Comparison of ENCODE assay signal across 9 cellular contexts in the genomic region with DNA sequence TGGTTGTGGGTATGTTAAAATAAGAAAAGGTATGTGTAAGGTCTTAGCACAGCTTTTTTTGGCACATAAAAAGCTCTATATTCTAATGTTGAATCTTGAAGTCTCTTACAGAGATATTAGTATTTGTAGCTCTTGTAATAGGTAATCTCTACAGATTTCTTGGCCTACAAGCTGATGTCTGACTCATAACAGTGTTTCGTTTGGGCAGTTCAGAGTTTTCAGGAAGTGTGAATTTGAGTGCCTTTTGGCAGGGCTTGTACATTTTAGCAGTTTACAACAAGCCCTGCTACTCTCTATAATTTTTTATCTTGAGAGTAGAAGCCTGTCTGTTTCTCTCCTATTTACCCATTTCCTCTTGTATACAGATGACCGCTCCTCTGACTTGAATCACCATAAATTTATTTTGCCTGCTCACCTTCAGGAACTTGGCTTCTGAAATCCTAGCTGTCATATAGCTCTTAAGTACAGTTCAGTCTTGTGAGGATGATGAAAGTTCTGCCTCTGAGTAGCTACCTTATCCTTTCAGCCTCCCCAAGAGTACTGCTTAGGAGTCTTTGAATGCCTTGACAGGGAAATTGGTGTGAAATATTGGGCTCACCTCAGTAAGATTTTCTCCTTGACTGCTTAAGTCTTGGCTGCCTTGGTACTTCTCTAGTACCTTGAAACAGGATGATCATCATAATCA.
DNase-seq lines count a peak whose midpoint lies in the region; ATAC-seq and TF ChIP-seq lines count a peak whose summit lies in the region.
"Had no signal": no experiment of that assay in that cellular context is flagged by ENCODE, and none has a peak within 500 bp of the region (broad histone marks: within the 10 kb centered on the region; RNA-seq: fewer than 3 reads in every experiment).

No MANE protein-coding gene starts in this region.

- no peaks in the 10 kb centered on the region for H3K79me2 ChIP-seq in MM.1S (ENCODE audit: low read length)

- no peaks in the 10 kb centered on the region for H4K20me1 ChIP-seq in MM.1S (ENCODE audit: insufficient read depth, low read length)

- no peaks in the 10 kb centered on the region for H3K9me3 ChIP-seq in MM.1S (replicated peaks; ENCODE audit: insufficient read depth, low read length)
- H3K9me3 ChIP-seq: adrenal gland had no signal

- no peaks in the 10 kb centered on the region for H3K4me1 ChIP-seq in MM.1S (ENCODE audit: low read length)

- H3F3A ChIP-seq in MM.1S (ENCODE audit: insufficient read depth, low read length), result no peaks in the 10 kb centered on the region

- DNase-seq in brain microvascular endothelial cell (peak; percentile 23), retinal pigment epithelial cell (ENCODE audit: low read depth) (peak; percentile 71), MM.1S (no peak), hepatic stellate cell (ENCODE audit: low spot score) (no peak), GM19240 (ENCODE audit: insufficient read length, low spot score) (no peak)
- no peak for DNase-seq in activated CD8-positive, alpha-beta memory T cell treated with anti-CD3 and anti-CD28 coated beads for 24 hours

- H3K4me3 ChIP-seq in brain microvascular endothelial cell (ENCODE audit: low read depth, low read length) (no peak overlapping the region), retinal pigment epithelial cell (ENCODE audit: low read length) (no peak overlapping the region), MM.1S (ENCODE audit: low read length) (no peak overlapping the region)
- H3K4me3 ChIP-seq: adrenal gland had no signal

- H3K9ac ChIP-seq in MM.1S (ENCODE audit: low read length), result no peak overlapping the region

- no peaks in the 10 kb centered on the region for H3K27me3 ChIP-seq in brain microvascular endothelial cell (replicated peaks)
- H3K27me3 ChIP-seq in MM.1S (replicated peaks; ENCODE audit: insufficient read depth, low read length), result no peaks in the 10 kb centered on the region
- H3K27me3 ChIP-seq: adrenal gland had no signal

- ATAC-seq in GM19438 (IDR thresholded peaks at IDR 0.05; ENCODE audit: low read depth, unreplicated experiment) (peak; percentile 99), HG03045 (IDR thresholded peaks at IDR 0.05; ENCODE audit: unreplicated experiment) (peak; percentile 93)

- H3K27ac ChIP-seq in brain microvascular endothelial cell (no peak overlapping the region), MM.1S (ENCODE audit: low read length) (no peak overlapping the region)

- no peaks in the 10 kb centered on the region for H3K9me2 ChIP-seq in MM.1S (replicated peaks; ENCODE audit: insufficient read depth, low read length)

- H3K4me2 ChIP-seq in MM.1S (ENCODE audit: low read depth, low read length), result no peak overlapping the region

- TF ChIP-seq CTCF in brain microvascular endothelial cell (IDR thresholded peaks at IDR 0.05; ENCODE audit: low read depth, low read length, missing control alignments) (no peak), retinal pigment epithelial cell (conservative IDR thresholded peaks at IDR 0.05; ENCODE audit: low read depth, low read length) (no peak), MM.1S (IDR thresholded peaks at IDR 0.05; ENCODE audit: low read length) (no peak)

- in situ Hi-C loops in brain microvascular endothelial cell (cut with HindIII; ENCODE audit: low pct_ligation_motif_present, low sequenced_read_pairs), result no loop called here

- H3K36me3 ChIP-seq in brain microvascular endothelial cell (replicated peaks) (no peaks in the 10 kb centered on the region), MM.1S (replicated peaks; ENCODE audit: insufficient read depth, low read length) (no peaks in the 10 kb centered on the region)
- H3K36me3 ChIP-seq: adrenal gland had no signal

- no peak overlapping the region for H2AFZ ChIP-seq in MM.1S (ENCODE audit: low read length)

Comparison
In these comparisons a context has a peak if more than half of its experiments do, and no peak if none do; other contexts are left out.
1. DNase-seq: peak in brain microvascular endothelial cell (single experiment) and retinal pigment epithelial cell (single experiment); none in MM.1S (single experiment), hepatic stellate cell (single experiment), GM19240 (single experiment) and activated CD8-positive, alpha-beta memory T cell treated with anti-CD3 and anti-CD28 coated beads for 24 hours (single experiment).